Comparison of ENCODE assay signal across 23 cellular contexts in the genomic region with DNA sequence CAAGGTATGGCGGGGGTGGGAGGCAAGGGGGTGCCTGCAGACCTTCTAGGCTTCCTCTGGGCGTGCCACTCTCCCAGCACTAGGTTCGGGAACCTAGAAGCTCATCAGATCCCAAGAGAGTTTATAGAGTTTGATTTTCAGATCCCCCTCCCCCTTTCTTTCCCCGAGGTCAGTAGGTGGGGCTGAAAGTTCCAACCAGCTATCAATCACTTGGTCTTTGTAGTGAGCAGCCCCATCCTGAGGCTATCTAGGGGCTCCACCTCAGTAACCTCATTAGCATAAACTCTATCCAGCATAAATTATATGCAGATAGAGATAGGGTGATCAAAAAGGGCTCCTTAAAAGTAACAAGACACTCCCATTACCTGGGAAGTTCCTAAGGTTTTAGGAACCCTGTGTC.
"Had no signal": no experiment of that assay in that cellular context is flagged by ENCODE, and none has a peak within 500 bp of the region (broad histone marks: within the 10 kb centered on the region; RNA-seq: fewer than 3 reads in every experiment).

No MANE protein-coding gene starts in this region.

- H3K27me3 Mint-ChIP-seq: dendritic cell treated with granulocyte-macrophage colony-stimulating factor and Interleukin-4, amounts not matched to agents 40 ng/mL and 50 ng/mL, for 4 days; naive B cell; natural killer cell treated with Interleukin-12 subunit alpha and Interleukin-12 subunit beta and Interleukin-15 and Interleukin-18, amount 100 ng/mL, for 72 hours; stimulated activated memory B cell treated with anti-CD40 and anti-IgM and Interleukin-4, amounts not matched to agents 10 μg/mL and 1 μg/mL and 100 μg/mL, for 72 hours; type B pancreatic cell had no signal

- H3K4me1 Mint-ChIP-seq: neural progenitor cell; stimulated activated memory B cell treated with anti-CD40 and anti-IgM and Interleukin-4, amounts not matched to agents 10 μg/mL and 1 μg/mL and 100 μg/mL, for 72 hours had no signal

- H3K4me1 ChIP-seq: esophagus muscularis mucosa, foreskin keratinocyte, gastroesophageal sphincter, heart left ventricle, lower lobe of right lung, neural progenitor cell, prostate gland, right atrium auricular region, testis, tibial artery had no signal

- H3K27me3 ChIP-seq: esophagus muscularis mucosa, foreskin keratinocyte, gastroesophageal sphincter, heart left ventricle, hepatocyte, neural progenitor cell, right atrium auricular region, testis, tibial artery had no signal

- H3K9me3 Mint-ChIP-seq: dendritic cell treated with granulocyte-macrophage colony-stimulating factor and Interleukin-4, amounts not matched to agents 40 ng/mL and 50 ng/mL, for 4 days; naive B cell; natural killer cell treated with Interleukin-12 subunit alpha and Interleukin-12 subunit beta and Interleukin-15 and Interleukin-18, amount 100 ng/mL, for 72 hours; neural progenitor cell; stimulated activated memory B cell treated with anti-CD40 and anti-IgM and Interleukin-4, amounts not matched to agents 10 μg/mL and 1 μg/mL and 100 μg/mL, for 72 hours; type B pancreatic cell had no signal

- H3K4me3 Mint-ChIP-seq: dendritic cell treated with granulocyte-macrophage colony-stimulating factor and Interleukin-4, amounts not matched to agents 40 ng/mL and 50 ng/mL, for 4 days; natural killer cell treated with Interleukin-12 subunit alpha and Interleukin-12 subunit beta and Interleukin-15 and Interleukin-18, amount 100 ng/mL, for 72 hours; neural progenitor cell; stimulated activated memory B cell treated with anti-CD40 and anti-IgM and Interleukin-4, amounts not matched to agents 10 μg/mL and 1 μg/mL and 100 μg/mL, for 72 hours; type B pancreatic cell had no signal

- H3K4me3 ChIP-seq: esophagus muscularis mucosa, gastroesophageal sphincter, heart left ventricle, hepatocyte, lower lobe of right lung, neural progenitor cell, prostate gland, right atrium auricular region, testis, tibial artery had no signal

- H3K27ac ChIP-seq: esophagus muscularis mucosa, foreskin keratinocyte, gastroesophageal sphincter, heart left ventricle, hepatocyte, lower lobe of right lung, neural progenitor cell, prostate gland, right atrium auricular region, testis, tibial artery had no signal

- DNase-seq: effector memory CD4-positive, alpha-beta T cell; foreskin keratinocyte; heart left ventricle; left ventricle myocardium superior; lower lobe of right lung; naive B cell; stimulated activated CD4-positive, alpha-beta T cell treated with anti-CD3 and anti-CD28 coated beads, Interleukin-2, amount 100 ng/mL, for 24 hours; stimulated activated CD4-positive, alpha-beta T cell treated with anti-CD3 and anti-CD28 coated beads, Interleukin-4, amount 100 ng/mL, for 24 hours; stimulated activated naive CD8-positive, alpha-beta T cell treated with anti-CD3 and anti-CD28 coated beads, Interleukin-15, Interleukin-2, amounts not matched to agents 100 U/mL and 50 U/mL, for 24 hours; substantia nigra; testis; tibial artery had no signal

- H3K9me3 ChIP-seq: esophagus muscularis mucosa, gastroesophageal sphincter, heart left ventricle, lower lobe of right lung, prostate gland, right atrium auricular region, testis, tibial artery had no signal

- H3K27ac Mint-ChIP-seq: dendritic cell treated with granulocyte-macrophage colony-stimulating factor and Interleukin-4, amounts not matched to agents 40 ng/mL and 50 ng/mL, for 4 days; natural killer cell treated with Interleukin-12 subunit alpha and Interleukin-12 subunit beta and Interleukin-15 and Interleukin-18, amount 100 ng/mL, for 72 hours; neural progenitor cell; stimulated activated memory B cell treated with anti-CD40 and anti-IgM and Interleukin-4, amounts not matched to agents 10 μg/mL and 1 μg/mL and 100 μg/mL, for 72 hours; type B pancreatic cell had no signal

- ATAC-seq: foreskin keratinocyte; gastroesophageal sphincter; left ventricle myocardium superior; lower lobe of right lung; natural killer cell treated with Interleukin-12 subunit alpha and Interleukin-12 subunit beta and Interleukin-15 and Interleukin-18, amount 100 ng/mL, for 72 hours; sciatic nerve; stimulated activated memory B cell treated with anti-CD40 and anti-IgM and Interleukin-4, amounts not matched to agents 10 μg/mL and 1 μg/mL and 100 μg/mL, for 72 hours; stimulated activated naive CD8-positive, alpha-beta T cell treated with anti-CD3 and anti-CD28 coated beads, Interleukin-15, Interleukin-2, amounts not matched to agents 100 U/mL and 50 U/mL, for 24 hours had no signal

- H3K36me3 ChIP-seq: prostate gland had no signal

- H3K9ac ChIP-seq: neural progenitor cell had no signal
